8 cellular contexts compared by ENCODE assay signal in the genomic region with DNA sequence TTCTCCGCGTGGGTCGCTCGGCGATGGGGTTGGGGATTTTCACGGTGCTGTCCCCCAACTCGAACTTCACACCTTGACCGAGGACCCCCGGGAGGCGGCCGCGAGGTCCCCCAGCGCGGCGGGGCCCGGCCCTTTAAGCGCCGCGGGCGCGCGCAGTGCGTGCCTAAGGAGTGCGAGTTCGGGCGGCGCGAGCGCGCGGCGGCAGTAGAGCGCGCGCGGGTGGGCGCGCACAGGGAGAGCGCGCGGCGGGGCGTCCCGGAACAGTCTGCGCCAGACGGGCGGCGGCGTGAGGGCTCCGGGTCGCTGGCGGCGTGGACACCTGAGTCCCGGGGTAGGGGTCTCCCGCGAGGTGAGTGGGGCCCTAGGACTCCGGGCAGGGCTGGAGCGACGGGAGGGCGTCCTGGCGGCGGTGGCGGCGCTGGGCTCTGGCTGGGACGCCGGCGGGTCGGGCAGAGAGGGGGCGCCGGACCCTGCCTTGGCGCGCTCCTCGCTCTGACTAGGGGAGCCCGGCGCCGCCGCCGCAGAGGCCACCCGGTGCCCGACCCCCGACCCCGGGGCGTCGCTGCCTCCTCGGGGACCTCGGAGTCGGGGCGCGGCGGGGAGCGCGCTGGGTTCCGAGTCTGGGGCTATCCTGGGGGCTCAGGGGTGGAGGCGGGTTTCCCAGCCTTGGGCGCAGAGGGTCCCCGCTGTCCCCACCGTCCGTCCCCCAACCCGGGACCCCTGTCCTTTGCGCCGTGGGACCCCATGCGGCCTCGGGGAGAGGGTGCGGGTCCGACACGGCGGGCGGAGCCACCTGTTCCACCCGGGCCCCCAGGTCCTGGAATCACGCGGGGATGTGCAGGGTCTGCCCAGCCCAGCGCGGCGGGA. TPM values are rescaled to one million over a fixed set of nuclear protein-coding genes. Genes with fewer than 3 reads are reported as not detected.
DNase-seq lines count a peak whose midpoint lies in the region; ATAC-seq and TF ChIP-seq lines count a peak whose summit lies in the region.

A gene with protein sequence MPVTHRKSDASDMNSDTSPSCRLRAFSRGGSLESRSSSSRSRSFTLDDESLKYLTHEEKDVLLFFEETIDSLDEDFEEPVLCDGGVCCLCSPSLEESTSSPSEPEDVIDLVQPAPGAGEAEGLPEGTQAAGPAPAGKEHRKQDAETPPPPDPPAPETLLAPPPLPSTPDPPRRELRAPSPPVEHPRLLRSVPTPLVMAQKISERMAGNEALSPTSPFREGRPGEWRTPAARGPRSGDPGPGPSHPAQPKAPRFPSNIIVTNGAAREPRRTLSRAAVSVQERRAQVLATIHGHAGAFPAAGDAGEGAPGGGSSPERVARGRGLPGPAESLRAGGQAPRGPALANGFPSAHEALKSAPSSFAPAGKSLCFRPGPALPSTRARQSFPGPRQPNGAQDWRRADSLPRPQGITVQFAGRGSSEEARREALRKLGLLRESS (plus strand): TSS at position 235 of the 867 bp plus-strand sequence. CDS start 28,722 bp downstream, outside the sequence.

- no peak within 1 kb of the TSS for H3K9ac ChIP-seq in neural progenitor cell

- 1% methylated on average over 97 to 114 of the region's 114 CpGs for WGBS in aorta, 2 donors

- H4K20me1 ChIP-seq in neural progenitor cell (ENCODE audit: low read depth), result no peaks in the 10 kb centered on the region

- H3K4me1 ChIP-seq in neural progenitor cell (no peaks in the 10 kb centered on the region), aorta (ENCODE audit: control insufficient read depth in 1 of 2, insufficient read depth in 2 of 2, low read length in 2 of 2) (no peaks in the 10 kb centered on the region)

- peaks cover 19% of the 10 kb centered on the region for H3K27me3 Mint-ChIP-seq in neural progenitor cell (ENCODE audit: insufficient read depth, low read depth)

- DNase-seq in SIG-M5 treated with dmso at 0.1 percent for 504 hours (lab: John Stamatoyannopoulos, UW; ENCODE audit: unreplicated experiment), result peak; percentile 42
- no peak for DNase-seq in SIG-M5 (lab: John Stamatoyannopoulos, UW)
- peak; percentile 55 for DNase-seq in NCI-H146 (lab: John Stamatoyannopoulos, UW)
- peak; percentile 51 for DNase-seq in activated T-cell treated with anti-CD3 and anti-CD28 coated beads for 48 hours (ENCODE audit: low read depth)
- DNase-seq in fibroblast of peridontal ligament (ENCODE audit: extremely low read depth), result peak; percentile 20
- peak; percentile 73 for DNase-seq in neural progenitor cell (ENCODE audit: low spot score)
- DNase-seq in aorta, result peak; percentile 61 to 90
- DNase-seq in midbrain (lab: John Stamatoyannopoulos, UW), result no peak

- intact Hi-C loops in aorta (cut with DNase I), result no loop called here

- ATAC-seq in aorta (ENCODE audit: low FRiP score), result peak; percentile 91

- H3K4me3 Mint-ChIP-seq in neural progenitor cell, result peak within 1 kb of the TSS; percentile 85

- no peaks in the 10 kb centered on the region for H3K9me3 Mint-ChIP-seq in neural progenitor cell

- H3K4me1 Mint-ChIP-seq in neural progenitor cell, result peaks cover 4% of the 10 kb centered on the region

- H3K27ac Mint-ChIP-seq in neural progenitor cell, result no peak within 1 kb of the TSS

- TF ChIP-seq CTCF in neural progenitor cell (IDR thresholded peaks at IDR 0.05), result peak; percentile 23

- H3K27me3 ChIP-seq in neural progenitor cell (peaks cover 31% of the 10 kb centered on the region), aorta (ENCODE audit: control insufficient read depth in 1 of 2, insufficient read depth in 2 of 2, low read length in 1 of 2) (no peaks in the 10 kb centered on the region)

- no peaks in the 10 kb centered on the region for H3K36me3 Mint-ChIP-seq in neural progenitor cell

- no peak within 1 kb of the TSS for H3K27ac ChIP-seq in neural progenitor cell
- no peak within 1 kb of the TSS for H3K27ac ChIP-seq in aorta (ENCODE audit: low read depth in 1 of 2, low read length in 2 of 2)

- H3K4me3 ChIP-seq in neural progenitor cell (peak within 1 kb of the TSS; percentile 79), aorta (ENCODE audit: low read length in 2 of 2) (peak within 1 kb of the TSS; percentile 78 to 88)

- no peaks in the 10 kb centered on the region for H3K79me2 ChIP-seq in neural progenitor cell (ENCODE audit: low read depth)

- peak within 1 kb of the TSS; percentile 98 for H2AFZ ChIP-seq in neural progenitor cell (replicated peaks)

- H3K36me3 ChIP-seq in neural progenitor cell (no peaks in the 10 kb centered on the region), aorta (ENCODE audit: control insufficient read depth in 1 of 2, insufficient read depth in 2 of 2, low read length in 1 of 2) (no peaks in the 10 kb centered on the region)

- peak within 1 kb of the TSS; percentile 96 for H3K4me2 ChIP-seq in neural progenitor cell

- H3K9me3 ChIP-seq in neural progenitor cell (ENCODE audit: low read depth) (no peaks in the 10 kb centered on the region), aorta (ENCODE audit: control insufficient read depth, low read length) (no peaks in the 10 kb centered on the region)

- peaks cover 23% of the 10 kb centered on the region for H3F3A ChIP-seq in neural progenitor cell (ENCODE audit: low read depth)

RNA-seq across cellular contexts. Expression of the gene that starts here (rescaled TPM):
- total RNA-seq in neural progenitor cell (ENCODE audit: low replicate concordance) (2.0 and 2.3 TPM in 2 replicates), aorta (1 to 10 TPM; 6.5 to 8.0 TPM)
- 1 to 10 TPM; 1.4 to 2.2 TPM for polyA plus RNA-seq in aorta

Comparison
In these comparisons a context has a peak if more than half of its experiments do, and no peak if none do; other contexts are left out.
1. DNase-seq: peak in SIG-M5 treated with dmso at 0.1 percent for 504 hours (single experiment), NCI-H146 (single experiment), activated T-cell treated with anti-CD3 and anti-CD28 coated beads for 48 hours (single experiment), fibroblast of peridontal ligament (single experiment), neural progenitor cell (single experiment) and aorta (2 of 2); none in SIG-M5 (single experiment) and midbrain (single experiment).